In the genomic region with DNA sequence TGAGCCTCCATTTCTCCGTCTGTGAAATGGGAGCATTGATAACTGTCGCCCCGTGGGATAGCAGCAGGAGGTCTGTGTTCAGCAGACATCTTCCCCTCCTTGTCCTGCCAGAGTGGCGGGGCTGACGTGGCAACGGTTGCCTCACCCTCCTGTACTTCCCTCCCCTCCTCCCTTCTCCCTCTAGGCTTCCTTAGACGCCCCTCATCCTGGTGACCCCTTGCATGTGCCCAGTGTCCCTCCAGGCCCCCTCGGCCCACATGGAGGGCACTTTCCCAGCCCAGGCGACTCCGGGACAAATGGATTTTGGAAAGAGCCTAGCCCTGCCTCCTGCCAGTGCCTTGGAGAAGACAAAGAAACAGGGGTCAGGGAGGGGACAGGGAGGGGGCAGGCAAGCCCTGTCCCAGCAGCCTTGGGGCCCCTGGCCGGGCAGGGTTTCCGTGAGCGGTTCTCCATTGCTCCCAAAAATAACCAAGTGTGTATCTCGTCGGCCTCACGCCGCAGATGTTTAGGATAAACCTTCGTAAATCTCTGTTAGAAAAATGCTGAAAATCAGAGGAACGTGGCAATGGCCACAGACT, we compare ENCODE assay signal across 12 cellular contexts. TPM values are rescaled to one million over a fixed set of nuclear protein-coding genes. Genes with fewer than 3 reads are reported as not detected.
DNase-seq lines count a peak whose midpoint lies in the region; ATAC-seq and TF ChIP-seq lines count a peak whose summit lies in the region.
"Had no signal": no experiment of that assay in that cellular context is flagged by ENCODE, and none has a peak within 500 bp of the region (broad histone marks: within the 10 kb centered on the region; RNA-seq: fewer than 3 reads in every experiment).

No MANE protein-coding gene starts in this region.

- no peak for TF ChIP-seq CTCF in lower lobe of right lung (IDR thresholded peaks at IDR 0.05)
- no peak for TF ChIP-seq CTCF in sigmoid colon (IDR thresholded peaks at IDR 0.05)

- TF ChIP-seq EP300 in sigmoid colon (IDR thresholded peaks at IDR 0.05), result no peak

- no peak overlapping the region for H3K27ac ChIP-seq in GM23248
- peak overlapping the region; percentile 77 to 81 for H3K27ac ChIP-seq in esophagus (ENCODE audit: low read depth in 2 of 2, low read length in 1 of 2)
- H3K27ac ChIP-seq in lower lobe of right lung, result peak overlapping the region; percentile 43
- H3K27ac ChIP-seq in sigmoid colon, result peak overlapping the region; percentile 68 to 85 (median 74)

- H3K36me3 ChIP-seq in GM23248 (ENCODE audit: low read depth) (no peaks in the 10 kb centered on the region), esophagus (ENCODE audit: control insufficient read depth in 2 of 2, insufficient read depth in 2 of 2, low read length in 1 of 2) (no peaks in the 10 kb centered on the region), lower lobe of right lung (no peaks in the 10 kb centered on the region), sigmoid colon (no peaks in the 10 kb centered on the region)
- H3K36me3 ChIP-seq: HAP-1 had no signal

- H3K27me3 ChIP-seq in GM23248 (replicated peaks; ENCODE audit: insufficient read depth), result peaks cover 13% of the 10 kb centered on the region; the same call in 1 of the 2 replicates
- no peaks in the 10 kb centered on the region for H3K27me3 ChIP-seq in esophagus (ENCODE audit: control insufficient read depth in 1 of 2, insufficient read depth in 2 of 2, low read length in 2 of 2)
- no peaks in the 10 kb centered on the region for H3K27me3 ChIP-seq in lower lobe of right lung (ENCODE audit: low read depth)
- no peaks in the 10 kb centered on the region for H3K27me3 ChIP-seq in sigmoid colon

- peak overlapping the region; percentile 65 for H3K4me2 ChIP-seq in GM23248 (ENCODE audit: unreplicated experiment)

- H2AFZ ChIP-seq in GM23248, result peak overlapping the region; percentile 81

- H3K9me2 ChIP-seq in GM23248 (ENCODE audit: insufficient read depth), result no peaks in the 10 kb centered on the region

- no peak for ATAC-seq in lower lobe of right lung
- ATAC-seq in HG03095 (IDR thresholded peaks at IDR 0.05; ENCODE audit: unreplicated experiment), result no peak
- ATAC-seq: GM12878 had no signal

- H3K4me1 ChIP-seq in GM23248 (ENCODE audit: insufficient read depth) (peaks cover 5% of the 10 kb centered on the region; the same call in 1 of the 2 replicates), esophagus (ENCODE audit: control insufficient read depth in 2 of 2, insufficient read depth in 2 of 2, low read length in 1 of 2) (no peaks in the 10 kb centered on the region), lower lobe of right lung (no peaks in the 10 kb centered on the region), sigmoid colon (peaks cover 0 to 34% (median 22%) of the 10 kb centered on the region in 4 donors)
- H3K4me1 ChIP-seq: HAP-1 had no signal

- H3K79me2 ChIP-seq in GM23248 (ENCODE audit: insufficient read depth), result no peaks in the 10 kb centered on the region

- H3F3A ChIP-seq in GM23248 (ENCODE audit: insufficient read depth), result no peaks in the 10 kb centered on the region

- no peaks in the 10 kb centered on the region for H4K20me1 ChIP-seq in GM23248 (ENCODE audit: insufficient read depth)

- no peak for TF ChIP-seq POLR2A in sigmoid colon (IDR thresholded peaks at IDR 0.05)

- H3K9me3 ChIP-seq in GM23248 (ENCODE audit: low read depth) (no peaks in the 10 kb centered on the region), esophagus (ENCODE audit: control insufficient read depth in 2 of 2, insufficient read depth in 1 of 2, low read depth in 1 of 2, low read length in 1 of 2) (no peaks in the 10 kb centered on the region), lower lobe of right lung (no peaks in the 10 kb centered on the region), sigmoid colon (no peaks in the 10 kb centered on the region)
- H3K9me3 ChIP-seq: HAP-1 had no signal

- DNase-seq in GM23248 (no peak), lower lobe of right lung (no peak), sigmoid colon (peak; percentile 65), Kasumi-1 (lab: John Stamatoyannopoulos, UW) (no peak), kidney glomerular epithelial cell (lab: John Stamatoyannopoulos, UW) (no peak), Ammon's horn (ENCODE audit: low spot score) (no peak)
- DNase-seq: KG1, occipital lobe had no signal

- H3K9ac ChIP-seq in GM23248, result no peak overlapping the region

- H3K4me3 ChIP-seq in GM23248 (no peak overlapping the region), esophagus (ENCODE audit: low read depth in 1 of 2, low read length in 2 of 2) (no peak overlapping the region), lower lobe of right lung (no peak overlapping the region), sigmoid colon (peak overlapping the region in 3 of 4 donors; percentile 3 to 26 (median 7))
- H3K4me3 ChIP-seq: GM12878, HAP-1 had no signal

- in situ Hi-C loops in GM23248 (cut with MboI), result no loop called here

- intact Hi-C loops in lower lobe of right lung (cut with DNase I) (no loop called here), sigmoid colon (cut with DNase I) (no loop called here)

- WGBS in GM23248 (ENCODE audit: low coverage in 1 of 2, low lambda C conversion rate in 2 of 2, missing lambda C conversion rate in 2 of 2), 2 experiments, result 57 to 64% methylated on average over 16 to 19 of the region's 19 CpGs
- WGBS in esophagus, 2 donors, result 61 to 62% methylated on average over 19 of the region's 19 CpGs
- WGBS in sigmoid colon, 2 donors, result 72 to 79% methylated on average over 19 of the region's 19 CpGs

RNA-seq across cellular contexts. Expression of a gene that starts 38.3 kb away (rescaled TPM):
- total RNA-seq in GM23248 (2014; rRNA removed; shearing (Covaris generic)), result 0.38 and 1.8 TPM in 2 replicates
- polyA plus RNA-seq in GM23248 (2016; fragmentation: Nextera tagmentation; extraction: Ambion mirVana) (0.13 and 0.16 TPM in 2 replicates), esophagus (1 to 10 TPM; 6.9 to 8.6 TPM), sigmoid colon (10 to 100 TPM; 12.6 to 29.6 (median 26.6) TPM)
- total RNA-seq in lower lobe of right lung (24.8 TPM), sigmoid colon (10 to 100 TPM; 32.9 to 53.2 (median 45.6) TPM)

Comparison
In these comparisons a context has a peak if more than half of its experiments do, and no peak if none do; other contexts are left out.
1. H3K4me3 ChIP-seq: peak in sigmoid colon (3 of 4); none in GM23248 (single experiment), esophagus (0 of 2) and lower lobe of right lung (single experiment).